In the genomic region with DNA sequence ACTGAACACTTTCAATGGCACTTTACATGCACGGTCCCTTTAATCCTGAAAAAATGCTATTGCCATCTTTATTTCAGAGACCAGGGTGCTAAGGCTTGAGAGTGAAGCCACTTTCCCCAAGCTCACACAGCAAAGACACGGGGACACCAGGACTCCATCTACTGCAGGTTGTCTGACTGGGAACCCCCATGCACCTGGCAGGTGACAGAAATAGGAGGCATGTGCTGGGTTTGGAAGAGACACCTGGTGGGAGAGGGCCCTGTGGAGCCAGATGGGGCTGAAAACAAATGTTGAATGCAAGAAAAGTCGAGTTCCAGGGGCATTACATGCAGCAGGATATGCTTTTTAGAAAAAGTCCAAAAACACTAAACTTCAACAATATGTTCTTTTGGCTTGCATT, we compare ENCODE assay signal across 23 cellular contexts. TPM values are rescaled to one million over a fixed set of nuclear protein-coding genes. Genes with fewer than 3 reads are reported as not detected.
"Had no signal": no experiment of that assay in that cellular context is flagged by ENCODE, and none has a peak within 500 bp of the region (broad histone marks: within the 10 kb centered on the region; RNA-seq: fewer than 3 reads in every experiment).

No MANE protein-coding gene starts in this region.

- H3K36me3 ChIP-seq: colonic mucosa, lower lobe of right lung, neutrophil, prostate gland, sigmoid colon, stomach, thyroid gland had no signal

- H3K27ac ChIP-seq: colonic mucosa, lower lobe of right lung, neutrophil, sigmoid colon, stomach, thyroid gland had no signal

- ATAC-seq: left colon; left ventricle myocardium superior; lower lobe of right lung; natural killer cell; right cardiac atrium; stimulated activated effector memory CD8-positive, alpha-beta T cell treated with anti-CD3 and anti-CD28 coated beads, Interleukin-12 subunit alpha, Interleukin-12 subunit beta, amount 100 ng/mL, for 72 hours had no signal

- DNase-seq: colonic mucosa; dermis blood vessel endothelial cell; effector memory CD4-positive, alpha-beta T cell; hypothalamus; immature natural killer cell; islet precursor cell; kidney glomerular epithelial cell; left colon; left ventricle myocardium superior; lower lobe of right lung; natural killer cell; right cardiac atrium; sigmoid colon; stimulated activated CD4-positive, alpha-beta T cell treated with anti-CD3 and anti-CD28 coated beads, Interleukin-2, amount 100 ng/mL, for 24 hours; stimulated activated CD4-positive, alpha-beta T cell treated with anti-CD3 and anti-CD28 coated beads, Interleukin-4, amount 100 ng/mL, for 24 hours; stimulated activated naive CD4-positive, alpha-beta T cell treated with Interleukin-2 at 50 U/mL for 16 hours; stomach; thyroid gland; trophoblast cell had no signal

- H3K4me3 ChIP-seq: colonic mucosa, lower lobe of right lung, prostate gland, sigmoid colon, stomach, thyroid gland had no signal

- H3K4me1 ChIP-seq: colonic mucosa, lower lobe of right lung, prostate gland, thyroid gland had no signal

- H3K27me3 ChIP-seq: colonic mucosa, sigmoid colon, thyroid gland had no signal

- H3K9me3 ChIP-seq: colonic mucosa, lower lobe of right lung, neutrophil, prostate gland, sigmoid colon, stomach, thyroid gland had no signal

RNA-seq across cellular contexts. Expression of a gene that starts 11.4 kb away (rescaled TPM):
- total RNA-seq: dermis blood vessel endothelial cell, skeletal muscle tissue had no signal
